In the genomic region with DNA sequence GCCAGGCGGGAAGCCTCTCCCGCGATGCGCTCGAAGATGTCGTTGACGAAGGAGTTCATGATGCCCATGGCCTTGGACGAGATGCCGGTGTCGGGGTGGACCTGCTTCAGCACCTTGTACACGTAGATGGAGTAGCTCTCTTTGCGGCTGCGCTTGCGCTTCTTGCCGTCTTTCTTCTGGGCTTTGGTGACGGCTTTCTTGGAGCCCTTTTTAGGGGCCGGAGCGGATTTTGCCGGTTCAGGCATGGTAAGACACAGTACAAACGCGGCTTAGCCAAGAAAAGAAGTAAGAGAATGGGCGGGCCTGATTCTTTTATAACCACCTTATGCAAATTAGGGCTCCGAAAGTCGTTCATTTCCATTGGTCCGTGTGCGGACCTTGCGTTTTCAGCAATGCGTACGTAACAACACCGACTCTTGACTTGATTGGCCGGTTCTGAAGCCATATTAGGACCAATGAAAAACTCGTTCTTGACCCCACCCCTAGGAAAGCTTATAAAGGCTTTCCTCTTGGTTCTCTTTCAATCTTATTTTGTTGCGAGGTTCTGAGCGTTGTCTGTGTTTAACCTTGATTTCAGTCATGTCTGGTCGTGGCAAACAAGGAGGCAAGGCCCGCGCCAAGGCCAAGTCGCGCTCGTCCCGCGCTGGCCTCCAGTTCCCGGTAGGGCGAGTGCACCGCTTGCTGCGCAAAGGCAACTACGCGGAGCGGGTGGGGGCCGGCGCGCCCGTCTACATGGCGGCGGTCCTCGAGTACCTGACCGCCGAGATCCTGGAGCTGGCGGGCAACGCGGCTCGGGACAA, we compare ENCODE assay signal across 1 cellular context.
TF ChIP-seq lines count a peak whose summit lies in the region.

No MANE protein-coding gene starts in this region.

TF ChIP-seq in neural cell, 6 proteins besides CTCF, POLR2A, EP300 and RAD21 (continued from another document):
- peak; percentile 33 for TF ChIP-seq SMC3 (conservative IDR thresholded peaks at IDR 0.05; ENCODE audit: poor library complexity)
TF ChIP-seq in neural cell: peak in this region for 5.
